ENCODE assay signal across 18 cellular contexts in genomic region chr5:51977014-51977413, GRCh38.
A peak's percentile ranks its signal among the peaks of the same experiment; 100 is the strongest.
DNase-seq lines count a peak whose midpoint lies in the region; ATAC-seq, FAIRE-seq and TF ChIP-seq lines count a peak whose summit lies in the region.
"Had no signal": no experiment of that assay in that cellular context is flagged by ENCODE, and none has a peak within 500 bp of the region (broad histone marks: within the 10 kb centered on the region; RNA-seq: fewer than 3 reads in every experiment).

No MANE protein-coding gene starts in this region.

- H3K79me2 ChIP-seq in PC-3 (ENCODE audit: low read length), result no peaks in the 10 kb centered on the region

- intact Hi-C loops in PC-3 (cut with micrococcal nuclease), result no loop called here

- no peak overlapping the region for H3K4me2 ChIP-seq in PC-3 (ENCODE audit: low read length)
- H3K4me2 ChIP-seq: BLaER1 had no signal

- ATAC-seq in PC-3 (no peak), HG02678 (IDR thresholded peaks at IDR 0.05; ENCODE audit: unreplicated experiment) (no peak)
- ATAC-seq: CD8-positive, alpha-beta T cell had no signal

- H3K9me3 ChIP-seq in PC-3 (ENCODE audit: low read length), result no peaks in the 10 kb centered on the region
- H3K9me3 ChIP-seq: BLaER1, Caco-2, HAP-1 had no signal

- no peak overlapping the region for H2AFZ ChIP-seq in PC-3 (ENCODE audit: low read length)

- in situ Hi-C loops in KBM-7 (cut with MboI; ENCODE audit: low pct_unique_long_range_greater_than_20kb, low sequenced_read_pairs), result no loop called here

- H3K27ac ChIP-seq in PC-3 (ENCODE audit: low read length), result no peak overlapping the region
- H3K27ac ChIP-seq: BLaER1, C4-2B had no signal

- POLR2A ChIA-PET in PC-3 (lab: Charles Lee; ENCODE audit: unreplicated experiment), result no interaction called here

- no peaks in the 10 kb centered on the region for H3F3A ChIP-seq in PC-3 (ENCODE audit: low read length, unreplicated experiment)

- H3K36me3 ChIP-seq in PC-3 (ENCODE audit: low read depth, low read length) (no peaks in the 10 kb centered on the region), bronchial epithelial cell (ENCODE audit: control insufficient read depth, insufficient read depth, low read length) (no peaks in the 10 kb centered on the region)
- H3K36me3 ChIP-seq: BLaER1, HAP-1 had no signal

- TF ChIP-seq CTCF in PC-3 (conservative IDR thresholded peaks at IDR 0.05; ENCODE audit: low read depth, low read length) (no peak), bronchial epithelial cell (IDR thresholded peaks at IDR 0.05; ENCODE audit: insufficient read depth, low read length, severe bottlenecking) (no peak)

- H4K20me1 ChIP-seq in PC-3 (ENCODE audit: low read length), result no peaks in the 10 kb centered on the region
- H4K20me1 ChIP-seq: BLaER1 had no signal

- no peak overlapping the region for H3K9ac ChIP-seq in PC-3 (ENCODE audit: low read length)
- H3K9ac ChIP-seq: BLaER1 had no signal

- H3K9me2 ChIP-seq in PC-3 (replicated peaks; ENCODE audit: low read length), result no peaks in the 10 kb centered on the region

- no TSS peak for BruUV-seq in PC-3 (replicated peaks; lab: Mats Ljungman, UMichigan)

- no peaks in the 10 kb centered on the region for H3K4me1 ChIP-seq in PC-3 (ENCODE audit: insufficient read depth, low read length)
- H3K4me1 ChIP-seq: BLaER1, Caco-2, HAP-1 had no signal

- CTCF ChIA-PET in PC-3 (lab: Charles Lee), result no interaction called here

- H3K4me3 ChIP-seq in PC-3 (ENCODE audit: low read length), result no peak overlapping the region
- no peak overlapping the region for H3K4me3 ChIP-seq in bronchial epithelial cell (ENCODE audit: low read depth, low read length)
- H3K4me3 ChIP-seq: BLaER1, HAP-1 had no signal

- H3K27me3 ChIP-seq in PC-3 (ENCODE audit: low read length) (no peaks in the 10 kb centered on the region), bronchial epithelial cell (ENCODE audit: control insufficient read depth, insufficient read depth, low read length) (peaks cover 1% of the 10 kb centered on the region)
- H3K27me3 ChIP-seq: BLaER1 had no signal

- no peak for FAIRE-seq in bronchial epithelial cell (lab: Jason Lieb, UNC)
- FAIRE-seq: GM12892, H54 had no signal

- DNase-seq in PC-3, result peak; percentile 2
- DNase-seq in bronchial epithelial cell (ENCODE audit: low read depth), result peak; percentile 60
- DNase-seq in glomerular visceral epithelial cell (ENCODE audit: extremely low spot score), result peak; percentile 8
- no peak for DNase-seq in KBM-7
- no peak for DNase-seq in AG08395 (ENCODE audit: low spot score)
- DNase-seq: Caco-2; CD4-positive, CD25-positive, alpha-beta regulatory T cell; CD8-positive, alpha-beta T cell; DMS153; DND-41; GOT3; HFFc6 had no signal

Comparison
In these comparisons a context has a peak if more than half of its experiments do, and no peak if none do; other contexts are left out.
1. DNase-seq: peak in PC-3 (single experiment), bronchial epithelial cell (single experiment) and glomerular visceral epithelial cell (single experiment); none in KBM-7 (single experiment) and AG08395 (single experiment).